ENCODE assay signal across 10 cellular contexts in the genomic region with DNA sequence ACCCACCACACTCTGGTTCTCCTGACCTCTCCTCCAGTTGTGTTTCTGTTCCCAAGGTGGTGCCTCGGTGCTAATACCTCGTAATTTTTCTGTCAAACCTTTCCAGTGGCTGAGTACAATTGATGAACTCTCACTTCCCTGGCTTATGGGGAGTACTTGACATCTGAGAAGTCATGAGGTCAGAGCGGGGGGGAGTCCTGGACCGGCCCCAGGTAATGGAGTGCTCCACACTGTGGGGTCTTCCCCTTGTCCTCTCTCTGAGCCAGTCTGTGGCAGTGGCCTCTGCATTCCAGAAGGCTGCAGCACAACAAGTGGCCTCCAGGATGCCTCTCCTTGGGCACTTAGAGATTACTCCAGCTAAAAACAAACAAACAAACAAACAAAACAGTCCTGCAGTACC.
"Had no signal": no experiment of that assay in that cellular context is flagged by ENCODE, and none has a peak within 500 bp of the region (broad histone marks: within the 10 kb centered on the region; RNA-seq: fewer than 3 reads in every experiment).

No MANE protein-coding gene starts in this region.

- H3K4me3 ChIP-seq: ascending aorta, right lobe of liver, tibial artery had no signal

- DNase-seq: activated CD4-positive, alpha-beta T cell treated with anti-CD3 and anti-CD28 coated beads for 48 hours; activated naive CD4-positive, alpha-beta T cell treated with Interleukin-2 at 50 U/mL for 16 hours; activated T-cell treated with anti-CD3 and anti-CD28 coated beads for 4 hours; islet precursor cell; naive thymus-derived CD4-positive, alpha-beta T cell; right lobe of liver; T-helper 2 cell; tibial artery had no signal

- H3K9me3 ChIP-seq: ascending aorta, right lobe of liver, tibial artery had no signal

- H3K27ac ChIP-seq: ascending aorta, right lobe of liver, tibial artery had no signal

- H3K36me3 Mint-ChIP-seq: naive thymus-derived CD4-positive, alpha-beta T cell had no signal

- H3K9me3 Mint-ChIP-seq: naive thymus-derived CD4-positive, alpha-beta T cell had no signal

- H3K27me3 ChIP-seq: ascending aorta, right lobe of liver, tibial artery had no signal

- ATAC-seq: left lobe of liver; naive thymus-derived CD4-positive, alpha-beta T cell; right lobe of liver had no signal

- H3K36me3 ChIP-seq: ascending aorta, right lobe of liver, tibial artery had no signal
